In genomic region chr9:124293712-124294504, GRCh38 we compare ENCODE assay signal across 14 cellular contexts. TPM values are rescaled to one million over a fixed set of nuclear protein-coding genes. Genes with fewer than 3 reads are reported as not detected.
DNase-seq lines count a peak whose midpoint lies in the region; ATAC-seq, FAIRE-seq and TF ChIP-seq lines count a peak whose summit lies in the region.
"Had no signal": no experiment of that assay in that cellular context is flagged by ENCODE, and none has a peak within 500 bp of the region (broad histone marks: within the 10 kb centered on the region; RNA-seq: fewer than 3 reads in every experiment).

No MANE protein-coding gene starts in this region.

- no peaks in the 10 kb centered on the region for H4K20me1 ChIP-seq in endothelial cell of umbilical vein (replicated peaks; ENCODE audit: control insufficient read depth, extremely low read depth, insufficient read depth, low read length)

- no peak overlapping the region for H3K9ac ChIP-seq in endothelial cell of umbilical vein (replicated peaks; ENCODE audit: extremely low read depth, insufficient read depth, low read length)

- TF ChIP-seq CTCF in GM12872 (IDR thresholded peaks at IDR 0.05; ENCODE audit: insufficient read depth, low read depth, low read length) (peak; percentile 61), RWPE2 (IDR thresholded peaks at IDR 0.05; ENCODE audit: poor library complexity, severe bottlenecking) (no peak), endothelial cell of umbilical vein (IDR thresholded peaks at IDR 0.05; ENCODE audit: extremely low read depth in 1 of 2, insufficient read depth in 1 of 2, low read depth in 1 of 2, low read length in 2 of 2) (no peak), psoas muscle (IDR thresholded peaks at IDR 0.05) (peak; percentile 14), uterus (IDR thresholded peaks at IDR 0.05) (peak in 1 of 4 experiments; percentile 50)

- POLR2A ChIA-PET in endothelial cell of umbilical vein (lab: Charles Lee), result no interaction called here

- DNase-seq in RWPE2 (ENCODE audit: low spot score) (no peak), endothelial cell of umbilical vein (ENCODE audit: low read depth, low spot score) (no peak), psoas muscle (no peak), AG08396 (ENCODE audit: low spot score) (no peak), uterus (no peak), NCI-H146 (lab: John Stamatoyannopoulos, UW) (no peak)
- DNase-seq: colonic mucosa, DMS79, MM.1S, mucosa of descending colon, NCI-H774, small intestine had no signal

- no TSS peak for BruUV-seq in endothelial cell of umbilical vein (replicated peaks; lab: Mats Ljungman, UMichigan)

- H3K9me3 ChIP-seq in RWPE2 (ENCODE audit: severe bottlenecking) (no peaks in the 10 kb centered on the region), endothelial cell of umbilical vein (replicated peaks; ENCODE audit: control insufficient read depth, insufficient read depth, low read length) (no peaks in the 10 kb centered on the region), psoas muscle (no peaks in the 10 kb centered on the region), uterus (no peaks in the 10 kb centered on the region)
- H3K9me3 ChIP-seq: colonic mucosa, mucosa of descending colon had no signal

- H3K4me1 ChIP-seq in RWPE2 (ENCODE audit: insufficient read depth, poor library complexity, severe bottlenecking) (peaks cover 59% of the 10 kb centered on the region), endothelial cell of umbilical vein (ENCODE audit: control insufficient read depth, extremely low read depth, insufficient read depth, low read length) (peaks cover 58% of the 10 kb centered on the region), psoas muscle (peaks cover 34% of the 10 kb centered on the region), uterus (peaks cover 0 to 13% of the 10 kb centered on the region in 2 donors)

- no peak overlapping the region for H3K4me2 ChIP-seq in endothelial cell of umbilical vein (ENCODE audit: insufficient read depth, low read length)

- CTCF ChIA-PET in endothelial cell of umbilical vein (lab: Charles Lee), result interaction anchor here (0.8 to 2.5 kb wide), 2 partner anchors 160 to 167 kb away, joined by 3 to 12 read pairs; no protein-coding TSS in a partner anchor

- FAIRE-seq in endothelial cell of umbilical vein (lab: Jason Lieb, UNC), result peak; percentile 55
- FAIRE-seq: small intestine had no signal

- dilution Hi-C loops in endothelial cell of umbilical vein (cut with MboI; ENCODE audit: extremely low pct_ligation_motif_present, low sequenced_read_pairs), result no loop called here

- H3K27me3 ChIP-seq in RWPE2 (ENCODE audit: insufficient read depth, poor library complexity, severe bottlenecking) (no peaks in the 10 kb centered on the region), endothelial cell of umbilical vein (ENCODE audit: control insufficient read depth in 2 of 2, insufficient read depth in 2 of 2, low read length in 2 of 2) (no peaks in the 10 kb centered on the region), psoas muscle (ENCODE audit: insufficient read depth in 3 of 3, low read length in 2 of 3) (no peaks in the 10 kb centered on the region), uterus (no peaks in the 10 kb centered on the region)
- H3K27me3 ChIP-seq: colonic mucosa had no signal

- ATAC-seq in RWPE2 (ENCODE audit: low read depth), result no peak; the same call in 2 of the 3 replicates
- ATAC-seq in psoas muscle, result no peak
- ATAC-seq in GM21576 (IDR thresholded peaks at IDR 0.05; ENCODE audit: unreplicated experiment), result no peak
- ATAC-seq: mucosa of descending colon had no signal

- peaks cover 21% of the 10 kb centered on the region for H3K36me3 ChIP-seq in RWPE2 (ENCODE audit: low read depth)
- H3K36me3 ChIP-seq in endothelial cell of umbilical vein (ENCODE audit: control insufficient read depth in 2 of 2, extremely low read depth in 1 of 2, insufficient read depth in 2 of 2, low read length in 2 of 2), result peaks cover 0 to 4% of the 10 kb centered on the region in 2 experiments
- H3K36me3 ChIP-seq in psoas muscle (ENCODE audit: insufficient read depth in 1 of 2, low read depth in 1 of 2), result no peaks in the 10 kb centered on the region
- no peaks in the 10 kb centered on the region for H3K36me3 ChIP-seq in uterus
- H3K36me3 ChIP-seq: colonic mucosa had no signal

- TF ChIP-seq POLR2A in endothelial cell of umbilical vein (IDR thresholded peaks at IDR 0.05; ENCODE audit: low read depth, low read length), result no peak
- TF ChIP-seq POLR2A in uterus (IDR thresholded peaks at IDR 0.05), result no peak

- H3K4me3 ChIP-seq in RWPE2 (ENCODE audit: severe bottlenecking), result no peak overlapping the region
- H3K4me3 ChIP-seq in endothelial cell of umbilical vein (replicated peaks in 1 of 3; ENCODE audit: insufficient read depth in 1 of 3, low read depth in 1 of 3, low read length in 3 of 3), result no peak overlapping the region
- H3K4me3 ChIP-seq in psoas muscle, result no peak overlapping the region
- H3K4me3 ChIP-seq in uterus, result no peak overlapping the region
- H3K4me3 ChIP-seq: colonic mucosa, mucosa of descending colon had no signal

- H3K79me2 ChIP-seq in endothelial cell of umbilical vein (ENCODE audit: control insufficient read depth, insufficient read depth, low read length), result peaks cover 87% of the 10 kb centered on the region

- no peaks in the 10 kb centered on the region for H3K9me1 ChIP-seq in endothelial cell of umbilical vein (replicated peaks; ENCODE audit: control insufficient read depth, extremely low read depth, insufficient read depth, low read length)

- peak overlapping the region; percentile 80 for H3K27ac ChIP-seq in RWPE2 (ENCODE audit: poor library complexity, severe bottlenecking)
- peak overlapping the region; percentile 60 for H3K27ac ChIP-seq in endothelial cell of umbilical vein (ENCODE audit: insufficient read depth, low read depth, low read length)
- no peak overlapping the region for H3K27ac ChIP-seq in psoas muscle
- peak overlapping the region in 1 of 2 donors; percentile 19 for H3K27ac ChIP-seq in uterus
- H3K27ac ChIP-seq: colonic mucosa had no signal

- intact Hi-C loops in endothelial cell of umbilical vein (cut with micrococcal nuclease) (no loop called here), psoas muscle (cut with DNase I) (no loop called here), uterus (cut with DNase I; ENCODE audit: low total_unique reads) (no loop called here)

- H2AFZ ChIP-seq in endothelial cell of umbilical vein (ENCODE audit: low read depth, low read length), result no peak overlapping the region

- WGBS in psoas muscle, 3 donors, result 87 to 91% (median 89%) methylated on average over 17 of the region's 17 CpGs

TF ChIP-seq in endothelial cell of umbilical vein, 7 proteins besides CTCF, POLR2A, EP300 and RAD21:
- TF ChIP-seq JUN (IDR thresholded peaks at IDR 0.05; ENCODE audit: borderline replicate concordance, insufficient read depth, insufficient read length, low read depth), result no peak
- TF ChIP-seq FOS (IDR thresholded peaks at IDR 0.05; ENCODE audit: borderline replicate concordance, insufficient read depth, low read length), result no peak

RNA-seq across cellular contexts. Expression of gene NEK6, which starts 36.2 kb away (rescaled TPM):
- total RNA-seq in endothelial cell of umbilical vein, result 65.9 and 67.1 TPM in 2 replicates
- polyA plus RNA-seq in endothelial cell of umbilical vein, result 64.3 and 96.1 TPM in 2 replicates
- polyA plus RNA-seq in endothelial cell of umbilical vein (2011; cell fraction: cytosol; rRNA removed), result 77.1 and 88.2 TPM in 2 replicates
- 79.5 and 84.6 TPM in 2 replicates for polyA plus RNA-seq in endothelial cell of umbilical vein (2011; cell fraction: nucleus; rRNA removed)
- polyA plus RNA-seq in endothelial cell of umbilical vein (2012), result 62.6 and 78.9 TPM in 2 replicates
- 111 and 153 TPM in 2 replicates for polyA minus RNA-seq in endothelial cell of umbilical vein
- polyA minus RNA-seq in endothelial cell of umbilical vein (2011; cell fraction: cytosol; rRNA and poly(A)+ RNA removed), result 5.1 TPM
- polyA minus RNA-seq in endothelial cell of umbilical vein (2011; cell fraction: nucleus; rRNA and poly(A)+ RNA removed), result 48.7 and 63.7 TPM in 2 replicates
- 10 to 100 TPM in 2 of 4 donors, 1 to 10 TPM in 2; 5.3 to 16.0 (median 9.7) TPM for total RNA-seq in psoas muscle
- 1 to 10 TPM; 2.0 to 4.7 (median 4.2) TPM for polyA plus RNA-seq in psoas muscle
- 10 to 100 TPM in 3 of 4 donors, 1 to 10 TPM in 1; 6.1 to 38.5 (median 34.7) TPM for total RNA-seq in uterus

Comparison
In these comparisons a context has a peak if more than half of its experiments do, and no peak if none do; other contexts are left out.
1. CTCF ChIP-seq: peak in GM12872 (single experiment) and psoas muscle (single experiment); none in RWPE2 (single experiment) and endothelial cell of umbilical vein (0 of 2).